9 cellular contexts compared by ENCODE assay signal in the genomic region with DNA sequence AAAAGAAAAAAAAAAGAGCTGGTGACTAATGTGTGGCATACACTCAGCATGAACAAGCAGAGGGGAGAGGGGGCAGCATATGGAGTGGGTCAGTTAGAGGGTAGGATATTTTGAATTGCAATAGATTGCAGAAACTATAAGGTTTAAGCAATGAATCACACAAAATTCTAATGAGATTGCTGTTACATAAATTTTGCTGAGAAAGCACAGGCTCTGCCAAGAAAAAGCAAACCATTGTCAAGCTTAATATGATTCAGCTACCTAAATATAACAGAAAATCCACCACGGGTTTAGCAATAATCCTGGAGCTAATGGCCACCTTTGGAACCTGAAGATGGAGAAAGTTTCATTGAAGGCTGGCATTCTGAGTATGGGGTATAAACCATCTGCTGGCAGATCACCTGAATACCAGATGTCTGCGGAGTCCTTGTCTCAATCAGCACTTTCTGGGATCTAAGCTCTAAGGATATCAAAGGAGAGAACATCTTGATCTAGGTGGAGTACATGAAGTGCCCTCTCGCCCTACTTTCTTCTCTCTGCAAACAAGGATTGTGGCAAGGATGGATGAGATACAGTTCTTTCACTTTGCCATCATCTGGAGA. TPM values are rescaled to one million over a fixed set of nuclear protein-coding genes. Genes with fewer than 3 reads are reported as not detected.
DNase-seq lines count a peak whose midpoint lies in the region; ATAC-seq and TF ChIP-seq lines count a peak whose summit lies in the region.
"Had no signal": no experiment of that assay in that cellular context is flagged by ENCODE, and none has a peak within 500 bp of the region (broad histone marks: within the 10 kb centered on the region; RNA-seq: fewer than 3 reads in every experiment).

No MANE protein-coding gene starts in this region.

- H3K4me1 Mint-ChIP-seq in osteocyte (ENCODE audit: unreplicated experiment): peaks cover 28% of the 10 kb centered on the region

- POLR2A ChIA-PET in BJ (lab: Charles Lee): interaction anchor here (0.9 to 1.2 kb wide), 2 partner anchors 11 to 13 kb away, joined by 5 to 7 read pairs; no protein-coding TSS in a partner anchor

- no peaks in the 10 kb centered on the region for H3K27me3 Mint-ChIP-seq in osteocyte (ENCODE audit: unreplicated experiment)

- DNase-seq in BJ (ENCODE audit: low read depth) (peak; percentile 89), NCI-H446 treated with DMSO at 0.1 percent for 48 hours (lab: John Stamatoyannopoulos, UW) (peak; percentile 50), dorsolateral prefrontal cortex (no peak), osteocyte (ENCODE audit: extremely low spot score, unreplicated experiment) (no peak), NCI-H187 treated with DMSO at 0.1 percent for 48 hours (lab: John Stamatoyannopoulos, UW) (no peak)
- DNase-seq in activated naive CD4-positive, alpha-beta T cell treated with anti-CD3 and anti-CD28 coated beads, Interleukin-2, amount 50 U/mL, for 16 hours: no peak
- DNase-seq: stomach had no signal

- H3K4me3 ChIP-seq in BJ (ENCODE audit: low read depth, low read length): no peak overlapping the region
- no peak overlapping the region for H3K4me3 ChIP-seq in dorsolateral prefrontal cortex
- H3K4me3 ChIP-seq: stomach had no signal

- CTCF ChIA-PET in BJ (lab: Yijun Ruan, JAX): interaction anchor here (0.6 to 3.5 kb wide), 8 partner anchors 12 to 781 kb away, joined by 3 to 15 read pairs (median 4); no protein-coding TSS in a partner anchor

- H3K27me3 ChIP-seq in BJ (ENCODE audit: control insufficient read depth, insufficient read depth, low read length) (no peaks in the 10 kb centered on the region), dorsolateral prefrontal cortex (no peaks in the 10 kb centered on the region)
- H3K27me3 ChIP-seq: stomach had no signal

- no peak overlapping the region for H3K4me3 Mint-ChIP-seq in osteocyte (ENCODE audit: unreplicated experiment)

- H3K27ac Mint-ChIP-seq in osteocyte (ENCODE audit: unreplicated experiment): peak overlapping the region; percentile 92

- ATAC-seq in HG02973 (IDR thresholded peaks at IDR 0.05; ENCODE audit: unreplicated experiment) (no peak), GM18873 (IDR thresholded peaks at IDR 0.05; ENCODE audit: low FRiP score, unreplicated experiment) (no peak)

- H3K36me3 Mint-ChIP-seq in osteocyte (ENCODE audit: unreplicated experiment): peaks cover 33% of the 10 kb centered on the region

- H3K27ac ChIP-seq in dorsolateral prefrontal cortex: peak overlapping the region in 55 of 59 donors; percentile 1 to 92 (median 69)

- H3K9me3 Mint-ChIP-seq in osteocyte (ENCODE audit: unreplicated experiment): no peaks in the 10 kb centered on the region

- TF ChIP-seq CTCF in BJ (IDR thresholded peaks at IDR 0.05; ENCODE audit: insufficient read depth, low read depth, low read length) (no peak), dorsolateral prefrontal cortex (IDR thresholded peaks at IDR 0.05 in 54 of 56, conservative IDR thresholded peaks at IDR 0.05 in 2 of 56; ENCODE audit: low read depth in 1 of 56, partially characterized antibody in 56 of 56) (no peak), osteocyte (IDR thresholded peaks at IDR 0.05) (no peak)

- intact Hi-C loops in dorsolateral prefrontal cortex (cut with DNase I): no loop called here

- H3K36me3 ChIP-seq in BJ (ENCODE audit: control insufficient read depth, insufficient read depth, low read length): peaks cover 1% of the 10 kb centered on the region

RNA-seq across cellular contexts. Expression of gene ANGPTL7, which starts 30.3 kb away (rescaled TPM):
- polyA plus RNA-seq in BJ (2011; rRNA removed): not detected in 2 replicates
- polyA minus RNA-seq in BJ (2011; rRNA and poly(A)+ RNA removed): not detected in 2 replicates
- total RNA-seq in dorsolateral prefrontal cortex (1 to 10 TPM in 10 of 120 experiments, under 1 TPM in 51, not detected in 59; 0.14 to 3.0 (median 0.56) TPM), osteocyte (not detected in 2 replicates)

RNA-seq across cellular contexts. Expression of gene EXOSC10, which starts 59.2 kb away (rescaled TPM):
- polyA plus RNA-seq in BJ (2011; rRNA removed): 72.1 and 74.6 TPM in 2 replicates
- polyA minus RNA-seq in BJ (2011; rRNA and poly(A)+ RNA removed): 27.5 and 33.4 TPM in 2 replicates
- total RNA-seq in dorsolateral prefrontal cortex (100 to 1,000 TPM in 4 of 120 experiments, 10 to 100 TPM in 116; 38.5 to 121 (median 79.0) TPM), osteocyte (66.1 and 66.3 TPM in 2 replicates)

Comparison
In these comparisons a context has a peak if more than half of its experiments do, and no peak if none do; other contexts are left out.
1. DNase-seq: peak in BJ (single experiment) and NCI-H446 treated with DMSO at 0.1 percent for 48 hours (single experiment); none in dorsolateral prefrontal cortex (0 of 10), osteocyte (single experiment), activated naive CD4-positive, alpha-beta T cell treated with anti-CD3 and anti-CD28 coated beads, Interleukin-2, amount 50 U/mL, for 16 hours (single experiment) and NCI-H187 treated with DMSO at 0.1 percent for 48 hours (single experiment).